In the genomic region with DNA sequence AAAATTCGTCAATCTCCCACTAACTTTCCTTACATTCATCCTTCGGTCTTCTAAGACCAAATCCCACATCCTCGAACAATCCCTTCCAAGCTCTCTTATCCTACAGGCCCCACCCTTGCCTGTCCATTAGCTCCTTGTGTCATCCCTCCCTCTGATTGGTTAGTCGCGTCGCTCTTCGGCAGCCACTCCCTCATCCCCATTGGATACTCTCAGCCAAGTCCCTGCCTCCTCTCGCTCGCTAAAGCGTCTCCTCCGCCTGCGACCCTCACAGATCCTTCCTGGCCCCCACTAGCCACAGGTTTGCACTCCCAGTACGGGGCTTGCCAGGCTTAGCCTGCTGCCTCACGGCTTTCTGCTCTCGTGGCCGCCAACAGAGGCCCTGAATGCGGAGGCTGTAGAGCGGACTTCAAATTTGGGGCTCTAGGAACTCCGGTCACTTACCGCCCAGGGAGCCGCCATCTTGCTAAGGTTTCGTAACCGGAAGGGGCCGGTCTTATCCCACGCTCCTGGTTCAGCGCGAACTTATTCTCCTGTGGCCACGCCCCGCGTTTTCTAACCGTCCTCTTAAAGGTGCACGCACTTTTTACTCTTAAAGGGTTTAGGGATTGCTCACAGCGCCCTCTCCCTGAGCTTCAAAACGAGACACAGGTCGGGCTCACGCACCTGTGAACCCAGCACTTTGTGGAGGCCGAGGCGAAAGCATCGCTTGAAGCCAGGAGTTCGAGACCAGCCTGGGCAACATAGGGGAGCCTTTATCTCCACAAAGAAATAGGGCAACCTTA, we compare ENCODE assay signal across 8 cellular contexts. TPM values are rescaled to one million over a fixed set of nuclear protein-coding genes. Genes with fewer than 3 reads are reported as not detected.
DNase-seq lines count a peak whose midpoint lies in the region; ATAC-seq and TF ChIP-seq lines count a peak whose summit lies in the region.

A gene (minus strand): TSS at position 472 of the 782 bp plus-strand sequence. CDS start 13 bp downstream, at position 459.

- 0 to 1% methylated on average over 31 to 40 of the region's 40 CpGs for WGBS in body of pancreas, 2 donors

- peak within 1 kb of the TSS; percentile 77 to 95 (median 90) for H3K27ac ChIP-seq in body of pancreas

- no peaks in the 10 kb centered on the region for H3K36me3 ChIP-seq in body of pancreas (replicated peaks in 1 of 2; ENCODE audit: insufficient read depth in 1 of 2, low read depth in 2 of 2)

- TF ChIP-seq CTCF in body of pancreas (IDR thresholded peaks at IDR 0.05), result peak; percentile 26 to 85 (median 71)

- H3K4me1 ChIP-seq in body of pancreas, result peaks cover 7% of the 10 kb centered on the region

- peak; percentile 20 to 82 (median 79) for TF ChIP-seq POLR2A in body of pancreas (IDR thresholded peaks at IDR 0.05)

- no peaks in the 10 kb centered on the region for H3K9me3 ChIP-seq in body of pancreas

- peak; percentile 96 for ATAC-seq in GM18511 (IDR thresholded peaks at IDR 0.05; ENCODE audit: unreplicated experiment)
- peak; percentile 81 for ATAC-seq in HG03039 (IDR thresholded peaks at IDR 0.05; ENCODE audit: unreplicated experiment)
- peak; percentile 98 for ATAC-seq in body of pancreas
- peak; percentile 99 for ATAC-seq in sciatic nerve

- no peaks in the 10 kb centered on the region for H3K27me3 ChIP-seq in body of pancreas

- H3K4me3 ChIP-seq in body of pancreas, result peak within 1 kb of the TSS; percentile 78 to 84

- intact Hi-C loops in body of pancreas (cut with DNase I), result loop anchor here (10.0 kb wide), 1 partner anchor 115 kb away; no protein-coding TSS in a partner anchor
- intact Hi-C loops in sciatic nerve (cut with DNase I), result no loop called here

- DNase-seq in 8988T (peak; percentile 77), NCI-H2081 (lab: John Stamatoyannopoulos, UW) (peak; percentile 99), T1000 (lab: John Stamatoyannopoulos, UW) (peak; percentile 88), body of pancreas (peak; percentile 98 to 99 (median 98)), iPS DF 19.7 (ENCODE audit: low read depth, low spot score) (peak; percentile 97), sciatic nerve (ENCODE audit: low spot score) (peak; percentile 98)

RNA-seq across cellular contexts. Expression of the gene that starts here (rescaled TPM):
- total RNA-seq in body of pancreas, result 10 to 100 TPM; 13.5 to 45.5 TPM
- 33.9 TPM for total RNA-seq in sciatic nerve

Comparison
In these comparisons a context has a peak if more than half of its experiments do, and no peak if none do; other contexts are left out.
1. Peak in every context shown above with its lines: DNase-seq, ATAC-seq, H3K4me3 ChIP-seq and H3K27ac ChIP-seq.